In the genomic region with DNA sequence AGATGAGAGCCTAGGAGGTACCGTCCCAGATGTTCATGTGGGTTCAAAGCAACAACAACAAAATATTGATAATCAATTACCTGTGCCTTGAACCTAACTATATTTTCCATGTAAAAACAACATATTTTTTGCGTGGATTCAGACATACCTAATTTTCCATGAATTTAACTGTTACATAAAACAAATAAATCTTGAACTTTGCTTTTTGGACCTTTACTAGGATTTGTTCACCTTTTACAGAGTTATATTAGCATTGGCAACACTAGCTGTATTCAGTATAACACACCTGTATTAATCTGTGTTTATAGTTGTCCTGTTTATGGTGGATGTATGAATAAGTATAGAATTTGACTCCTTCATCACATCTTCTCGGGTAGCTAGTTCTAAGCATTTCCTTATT, we compare ENCODE assay signal across 28 cellular contexts.
"Had no signal": no experiment of that assay in that cellular context is flagged by ENCODE, and none has a peak within 500 bp of the region (broad histone marks: within the 10 kb centered on the region; RNA-seq: fewer than 3 reads in every experiment).

No MANE protein-coding gene starts in this region.

- H3K4me3 ChIP-seq: coronary artery, esophagus squamous epithelium, heart right ventricle, lung, pancreas, smooth muscle cell, thoracic aorta, tibial nerve, upper lobe of left lung had no signal

- H3K36me3 ChIP-seq: esophagus squamous epithelium, heart right ventricle, pancreas, thoracic aorta, tibial nerve, upper lobe of left lung had no signal

- H3K9me3 ChIP-seq: esophagus squamous epithelium, heart right ventricle, pancreas, thoracic aorta, tibial nerve, upper lobe of left lung had no signal

- ATAC-seq: effector memory CD8-positive, alpha-beta T cell; natural killer cell; sciatic nerve; stimulated activated naive CD8-positive, alpha-beta T cell treated with anti-CD3 and anti-CD28 coated beads, Interleukin-15, amount 100 ng/mL, for 72 hours had no signal

- FAIRE-seq: endometrium, pancreas, urothelium cell line had no signal

- DNase-seq: dermis blood vessel endothelial cell; effector memory CD8-positive, alpha-beta T cell; erythroblast; esophagus squamous epithelium; glutamatergic neuron; heart right ventricle; immature natural killer cell; islet precursor cell; kidney glomerular epithelial cell; left ventricle myocardium superior; natural killer cell; occipital lobe; pancreas; stimulated activated CD4-positive, alpha-beta T cell treated with anti-CD3 and anti-CD28 coated beads, Interleukin-12 subunit alpha, Interleukin-12 subunit beta, amount 100 ng/mL, for 4 hours; stimulated activated CD4-positive, alpha-beta T cell treated with anti-CD3 and anti-CD28 coated beads, Interleukin-1b, Interleukin-23, amount 100 ng/mL, for 48 hours; stimulated activated CD4-positive, alpha-beta T cell treated with anti-CD3 and anti-CD28 coated beads, Interleukin-4, amount 100 ng/mL, for 1 hour; stimulated activated CD8-positive, alpha-beta memory T cell treated with anti-CD3 and anti-CD28 coated beads, Interleukin-4, amount 100 ng/mL, for 48 hours; stimulated activated naive CD4-positive, alpha-beta T cell; stimulated activated naive CD8-positive, alpha-beta T cell treated with anti-CD3 and anti-CD28 coated beads, Interleukin-15, amount 100 ng/mL, for 72 hours; upper lobe of left lung had no signal

- H3K4me1 ChIP-seq: pancreas had no signal

- H3K27me3 ChIP-seq: esophagus squamous epithelium, heart right ventricle, pancreas, tibial nerve, upper lobe of left lung had no signal

- H3K27ac ChIP-seq: pancreas, thoracic aorta, upper lobe of left lung had no signal
